Comparison of ENCODE assay signal across 9 cellular contexts in genomic region chr9:33106827-33107621, GRCh38.
A peak's percentile ranks its signal among the peaks of the same experiment; 100 is the strongest.
DNase-seq lines count a peak whose midpoint lies in the region; ATAC-seq and TF ChIP-seq lines count a peak whose summit lies in the region.
"Had no signal": no experiment of that assay in that cellular context is flagged by ENCODE, and none has a peak within 500 bp of the region (broad histone marks: within the 10 kb centered on the region; RNA-seq: fewer than 3 reads in every experiment).

No MANE protein-coding gene starts in this region.

- ATAC-seq in RWPE2 (ENCODE audit: low read depth) (peak; percentile 35), GM18505 (IDR thresholded peaks at IDR 0.05; ENCODE audit: unreplicated experiment) (no peak), GM18498 (IDR thresholded peaks at IDR 0.05; ENCODE audit: unreplicated experiment) (no peak), GM21737 (IDR thresholded peaks at IDR 0.05; ENCODE audit: unreplicated experiment) (no peak)

- H3K4me1 Mint-ChIP-seq in nephron progenitor cell, result peaks cover 38% of the 10 kb centered on the region

- H3K9me3 Mint-ChIP-seq in nephron progenitor cell, result no peaks in the 10 kb centered on the region

- TF ChIP-seq CTCF in AG09319 (IDR thresholded peaks at IDR 0.05; ENCODE audit: low read depth, low read length) (no peak; the same call in 1 of the 2 replicates), RWPE2 (IDR thresholded peaks at IDR 0.05; ENCODE audit: poor library complexity, severe bottlenecking) (no peak), nephron progenitor cell (IDR thresholded peaks at IDR 0.05) (no peak)

- H3K27me3 ChIP-seq in RWPE2 (ENCODE audit: insufficient read depth, poor library complexity, severe bottlenecking), result no peaks in the 10 kb centered on the region

- DNase-seq in AG09319 (ENCODE audit: extremely low read depth, low read depth), result peak; percentile 66
- no peak for DNase-seq in RWPE2 (ENCODE audit: low spot score)
- DNase-seq in fibroblast of gingiva (ENCODE audit: low read depth), result peak; percentile 80
- DNase-seq in nephron progenitor cell, result no peak
- DNase-seq in effector CD8-positive, alpha-beta T cell (lab: John Stamatoyannopoulos, UW), result no peak
- DNase-seq: hippocampal formation had no signal

- TF ChIP-seq POLR2A in GM18505 (IDR thresholded peaks at IDR 0.05; ENCODE audit: borderline replicate concordance, extremely low read depth, insufficient read depth, insufficient read length), result no peak

- H3K9me3 ChIP-seq in RWPE2 (ENCODE audit: severe bottlenecking), result no peaks in the 10 kb centered on the region

- no peak overlapping the region for H3K4me3 Mint-ChIP-seq in nephron progenitor cell

- H3K4me1 ChIP-seq in RWPE2 (ENCODE audit: insufficient read depth, poor library complexity, severe bottlenecking), result peaks cover 23% of the 10 kb centered on the region

- H3K4me3 ChIP-seq in RWPE2 (ENCODE audit: severe bottlenecking), result no peak overlapping the region

- peaks cover 3% of the 10 kb centered on the region for H3K27me3 Mint-ChIP-seq in nephron progenitor cell (ENCODE audit: low read depth, poor library complexity)

- peaks cover 4% of the 10 kb centered on the region; the same call in 1 of the 2 replicates for H3K36me3 ChIP-seq in RWPE2 (ENCODE audit: low read depth)

- peak overlapping the region; percentile 62 for H3K27ac ChIP-seq in RWPE2 (ENCODE audit: poor library complexity, severe bottlenecking)

- peak overlapping the region; percentile 36 for H3K27ac Mint-ChIP-seq in nephron progenitor cell

- no peaks in the 10 kb centered on the region for H3K36me3 Mint-ChIP-seq in nephron progenitor cell (ENCODE audit: low read depth)

Comparison
In these comparisons a context has a peak if more than half of its experiments do, and no peak if none do; other contexts are left out.
1. DNase-seq: peak in AG09319 (single experiment) and fibroblast of gingiva (single experiment); none in RWPE2 (single experiment), nephron progenitor cell (single experiment) and effector CD8-positive, alpha-beta T cell (single experiment).